ENCODE assay signal across 16 cellular contexts in the genomic region with DNA sequence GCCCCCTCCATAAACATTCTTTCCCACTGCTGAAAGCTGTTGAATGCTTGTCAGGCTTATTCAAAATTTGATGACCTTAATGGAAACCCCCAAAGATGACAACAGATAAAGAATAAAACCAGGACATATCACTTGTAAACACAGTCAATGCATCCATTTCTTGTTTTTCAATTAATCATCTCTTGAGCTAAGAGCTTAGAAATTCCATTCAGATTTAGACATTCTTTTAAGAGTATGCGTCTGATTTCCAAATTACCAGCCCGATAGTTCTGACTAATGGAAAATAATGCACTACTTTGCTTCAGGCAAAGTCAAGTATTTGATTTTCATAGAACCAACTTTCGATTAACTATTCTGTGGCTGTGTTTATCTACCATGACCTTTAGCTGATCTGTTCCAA.
DNase-seq lines count a peak whose midpoint lies in the region; ATAC-seq and TF ChIP-seq lines count a peak whose summit lies in the region.
"Had no signal": no experiment of that assay in that cellular context is flagged by ENCODE, and none has a peak within 500 bp of the region (broad histone marks: within the 10 kb centered on the region; RNA-seq: fewer than 3 reads in every experiment).

No MANE protein-coding gene starts in this region.

- no peak overlapping the region for H3K4me3 ChIP-seq in fibroblast of the aortic adventitia (ENCODE audit: low read depth, low read length)
- H3K4me3 ChIP-seq: BLaER1, MG63, vagina had no signal

- peaks cover 2% of the 10 kb centered on the region for H3K9me3 Mint-ChIP-seq in activated naive CD8-positive, alpha-beta T cell (ENCODE audit: low read depth)
- H3K9me3 Mint-ChIP-seq: endodermal cell had no signal

- CTCF ChIA-PET in GM10248 (lab: Yijun Ruan, JAX) = no interaction called here

- ATAC-seq in GM21576 (IDR thresholded peaks at IDR 0.05; ENCODE audit: unreplicated experiment) = no peak
- no peak for ATAC-seq in HG03521 (IDR thresholded peaks at IDR 0.05; ENCODE audit: unreplicated experiment)
- ATAC-seq in HG02970 (IDR thresholded peaks at IDR 0.05; ENCODE audit: low FRiP score, unreplicated experiment) = no peak

- DNase-seq in AG09319 (ENCODE audit: extremely low read depth, low read depth) (peak; percentile 11), ELR (ENCODE audit: low read depth) (peak; percentile 87), fibroblast of the aortic adventitia (ENCODE audit: low read depth) (peak; percentile 55), GM10248 (ENCODE audit: extremely low spot score) (no peak)
- DNase-seq: endodermal cell, MG63, NCI-H2107, NCI-H748 treated with DMSO at 0.1 percent for 48 hours, nucleus accumbens had no signal

- POLR2A ChIA-PET in GM10248 (lab: Yijun Ruan, JAX) = interaction anchor here (0.6 kb wide), 1 partner anchor 90 kb away, joined by 3 read pairs; no protein-coding TSS in a partner anchor

- peaks cover 3% of the 10 kb centered on the region for H3K36me3 Mint-ChIP-seq in activated naive CD8-positive, alpha-beta T cell

- TF ChIP-seq CTCF in AG09319 (IDR thresholded peaks at IDR 0.05; ENCODE audit: low read depth, low read length) = no peak
- TF ChIP-seq CTCF in fibroblast of the aortic adventitia (IDR thresholded peaks at IDR 0.05; ENCODE audit: insufficient read depth, low read length) = no peak
- TF ChIP-seq CTCF in GM10248 (IDR thresholded peaks at IDR 0.05; ENCODE audit: control extremely low read depth, extremely low read depth, low read depth, missing control alignments) = no peak

- H3K27me3 Mint-ChIP-seq in activated naive CD8-positive, alpha-beta T cell = no peaks in the 10 kb centered on the region

- peaks cover 44% of the 10 kb centered on the region for H3K4me1 Mint-ChIP-seq in activated naive CD8-positive, alpha-beta T cell (ENCODE audit: low read depth)

- H3K4me3 Mint-ChIP-seq in activated naive CD8-positive, alpha-beta T cell = peak overlapping the region; percentile 18
- H3K4me3 Mint-ChIP-seq: endodermal cell; T-helper 1 cell treated with Interleukin-12 subunit alpha and Interleukin-12 subunit beta and Interleukin-4 antibody, amounts not matched to agents 30 μg/mL and 1 μg/mL, for 36 hours had no signal

- H3K27ac Mint-ChIP-seq in activated naive CD8-positive, alpha-beta T cell = peak overlapping the region; percentile 91
- H3K27ac Mint-ChIP-seq: endodermal cell; T-helper 1 cell treated with Interleukin-12 subunit alpha and Interleukin-12 subunit beta and Interleukin-4 antibody, amounts not matched to agents 30 μg/mL and 1 μg/mL, for 36 hours had no signal
